ENCODE assay signal across 2 cellular contexts in the genomic region with DNA sequence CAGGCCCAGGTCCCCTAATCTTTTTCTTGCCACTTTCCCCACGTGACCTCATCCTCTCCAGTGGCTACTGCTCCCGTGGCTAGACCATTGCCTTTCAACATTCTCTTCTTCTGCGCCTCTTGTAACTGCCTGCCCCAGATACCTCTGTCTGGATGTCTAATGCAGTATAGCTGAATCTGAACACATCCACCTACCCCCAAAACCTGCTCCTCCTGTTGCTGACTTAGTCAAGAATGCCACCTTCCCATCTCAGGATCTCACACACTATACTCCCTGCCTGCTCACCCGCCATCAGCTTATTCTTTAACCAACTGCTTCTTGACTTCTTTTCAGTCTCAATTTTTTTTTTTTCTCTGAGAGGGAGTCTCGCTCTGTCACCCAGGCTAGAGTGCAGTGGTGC.
TF ChIP-seq lines count a peak whose summit lies in the region.

No MANE protein-coding gene starts in this region.

TF ChIP-seq in HepG2, 621 proteins besides CTCF, POLR2A, EP300 and RAD21:
- TF ChIP-seq MATR3 (CRISPR knock-in tag; IDR thresholded peaks at IDR 0.05) (no peak), ZBTB20 (CRISPR knock-in tag; IDR thresholded peaks at IDR 0.05; ENCODE audit: borderline replicate concordance, low read depth) (no peak)
TF ChIP-seq in HepG2: peak in this region for 0.

TF ChIP-seq in GM12878, 131 proteins besides CTCF, POLR2A, EP300 and RAD21:
- no peak for TF ChIP-seq ZNF207 (IDR thresholded peaks at IDR 0.05; ENCODE audit: borderline replicate concordance)
- TF ChIP-seq SMAD5 (IDR thresholded peaks at IDR 0.05; ENCODE audit: low read depth): no peak
- TF ChIP-seq SKIL (IDR thresholded peaks at IDR 0.05; ENCODE audit: low read depth, poor library complexity, severe bottlenecking): no peak
- TF ChIP-seq DPF2 (IDR thresholded peaks at IDR 0.05): no peak
- no peak for TF ChIP-seq IRF5 (IDR thresholded peaks at IDR 0.05; ENCODE audit: borderline replicate concordance)
